Comparison of ENCODE assay signal across 23 cellular contexts in the genomic region with DNA sequence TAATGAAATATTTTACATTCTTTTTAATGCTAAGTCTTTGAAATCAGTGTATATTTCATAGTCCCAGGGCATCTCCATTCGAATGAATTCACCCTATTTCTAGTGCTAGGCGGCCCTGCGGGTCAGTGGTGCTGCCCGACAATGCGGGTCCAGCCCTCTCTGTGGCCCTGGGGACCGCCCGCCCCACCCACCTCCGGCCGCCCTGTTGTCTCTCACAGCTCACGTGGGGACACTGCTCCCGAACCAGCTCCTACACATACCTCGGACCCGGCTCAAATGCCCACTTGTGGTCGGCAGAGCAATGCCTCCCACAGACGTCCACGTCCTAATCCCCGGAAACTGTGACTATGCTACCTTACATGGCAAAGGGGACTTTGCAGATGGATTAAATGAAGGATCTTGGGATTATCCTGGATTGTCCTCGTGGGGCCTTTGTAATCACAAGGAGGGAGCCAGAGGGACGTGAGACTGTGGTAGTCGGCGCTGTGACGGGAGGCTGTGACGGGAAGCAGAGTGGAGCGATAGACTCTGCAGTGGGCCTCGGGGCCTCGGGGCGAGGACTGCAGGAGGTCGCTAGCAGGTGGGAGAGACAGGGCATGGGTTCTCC.
DNase-seq lines count a peak whose midpoint lies in the region; ATAC-seq, FAIRE-seq and TF ChIP-seq lines count a peak whose summit lies in the region.
"Had no signal": no experiment of that assay in that cellular context is flagged by ENCODE, and none has a peak within 500 bp of the region (broad histone marks: within the 10 kb centered on the region; RNA-seq: fewer than 3 reads in every experiment).

No MANE protein-coding gene starts in this region.

- ATAC-seq in IMR-90 (ENCODE audit: low read depth) (no peak), GM21423 (IDR thresholded peaks at IDR 0.05; ENCODE audit: unreplicated experiment) (no peak), left lobe of liver (no peak)
- ATAC-seq: HCT116 had no signal

- in situ Hi-C loops in IMR-90 (cut with MboI; ENCODE audit: low sequenced_read_pairs) (no loop called here), brain microvascular endothelial cell (cut with HindIII; ENCODE audit: low pct_ligation_motif_present, low sequenced_read_pairs) (no loop called here)

- H3K9me3 Mint-ChIP-seq in neural progenitor cell, result no peaks in the 10 kb centered on the region
- H3K9me3 Mint-ChIP-seq: HFFc6 had no signal

- H3F3A ChIP-seq in neural progenitor cell (ENCODE audit: low read depth), result peaks cover 13% of the 10 kb centered on the region

- H3K56ac ChIP-seq in IMR-90 (ENCODE audit: extremely low read depth, insufficient read depth, low read length), result no peak overlapping the region

- H2BK120ac ChIP-seq in IMR-90 (ENCODE audit: low read depth, low read length), result no peak overlapping the region

- peak; percentile 66 for FAIRE-seq in D721Med (lab: Jason Lieb, UNC)
- FAIRE-seq: GM12891, GM18507, H1 had no signal

- no peak overlapping the region for H2BK5ac ChIP-seq in IMR-90 (ENCODE audit: low read depth, low read length, poor library complexity, severe bottlenecking)

- no peak overlapping the region for H3K18ac ChIP-seq in IMR-90 (ENCODE audit: low read depth, low read length)

- no peak overlapping the region for H2BK20ac ChIP-seq in IMR-90 (ENCODE audit: low read depth, low read length)

- dilution Hi-C loops in IMR-90 (cut with HindIII; ENCODE audit: low sequenced_read_pairs, unreplicated experiment), result no loop called here

- POLR2A ChIA-PET in IMR-90 (lab: Charles Lee; ENCODE audit: unreplicated experiment), result no interaction called here

- H3K9me1 ChIP-seq in IMR-90 (ENCODE audit: insufficient read depth, low read length), result no peaks in the 10 kb centered on the region

- H4K20me1 ChIP-seq in IMR-90 (ENCODE audit: insufficient read depth, low read length), result no peaks in the 10 kb centered on the region
- peaks cover 10% of the 10 kb centered on the region for H4K20me1 ChIP-seq in neural progenitor cell (ENCODE audit: low read depth)

- no peaks in the 10 kb centered on the region for H3K36me3 Mint-ChIP-seq in neural progenitor cell
- H3K36me3 Mint-ChIP-seq: CD4-positive, alpha-beta memory T cell had no signal

- H3K27ac ChIP-seq in IMR-90 (ENCODE audit: insufficient read depth, low read length) (no peak overlapping the region), WERI-Rb-1 (peak overlapping the region; percentile 14), neural progenitor cell (no peak overlapping the region), brain microvascular endothelial cell (no peak overlapping the region)
- H3K27ac ChIP-seq: GM23248 had no signal

- no peak overlapping the region for H2AK5ac ChIP-seq in IMR-90 (ENCODE audit: low read depth, low read length)

- H3K4me1 Mint-ChIP-seq in neural progenitor cell, result peaks cover 48% of the 10 kb centered on the region

- H3K4ac ChIP-seq in IMR-90 (ENCODE audit: low read depth, low read length), result no peak overlapping the region

- DNase-seq in D721Med (ENCODE audit: insufficient read length, low spot score) (peak; percentile 80), IMR-90 (no peak), WERI-Rb-1 (peak; percentile 91), neural progenitor cell (ENCODE audit: low spot score) (peak; percentile 46), activated gamma-delta T cell treated with Interleukin-2 at 50 U/mL for 16 hours (no peak), brain microvascular endothelial cell (no peak), left lobe of liver (ENCODE audit: low spot score) (no peak)
- DNase-seq: 8988T; C1 segment of cervical spinal cord; Calu3; CD4-positive, alpha-beta memory T cell; COR-L47; DMS 273 treated with DMSO at 0.1 percent for 48 hours; DMS79; EL; GF-D8; GM23248; HFFc6 had no signal

- H3K36me3 ChIP-seq in IMR-90 (ENCODE audit: control insufficient read depth, insufficient read depth, low read length) (no peaks in the 10 kb centered on the region), WERI-Rb-1 (peaks cover 5% of the 10 kb centered on the region; the same call in 1 of the 2 replicates), neural progenitor cell (no peaks in the 10 kb centered on the region), brain microvascular endothelial cell (replicated peaks) (no peaks in the 10 kb centered on the region)

- peak overlapping the region; percentile 32 for H3K27ac Mint-ChIP-seq in neural progenitor cell
- H3K27ac Mint-ChIP-seq: HFFc6 had no signal

- H3K4me3 ChIP-seq in IMR-90 (ENCODE audit: insufficient read depth, low read depth, low read length) (no peak overlapping the region), WERI-Rb-1 (ENCODE audit: low read depth, low read length) (peak overlapping the region; percentile 31), neural progenitor cell (no peak overlapping the region), brain microvascular endothelial cell (ENCODE audit: low read depth, low read length) (no peak overlapping the region)
- H3K4me3 ChIP-seq: GM23248 had no signal

- TF ChIP-seq CTCF in D721Med (IDR thresholded peaks at IDR 0.05; ENCODE audit: insufficient read depth, missing control alignments), result peak; percentile 1
- no peak for TF ChIP-seq CTCF in IMR-90 (conservative IDR thresholded peaks at IDR 0.05; ENCODE audit: low read depth, low read length)
- 0 out of 2 replicates have a peak, but pooled peaks have one; percentile 17 for TF ChIP-seq CTCF in WERI-Rb-1 (IDR thresholded peaks at IDR 0.05; ENCODE audit: low read depth, low read length)
- no peak for TF ChIP-seq CTCF in neural progenitor cell (IDR thresholded peaks at IDR 0.05)
- TF ChIP-seq CTCF in brain microvascular endothelial cell (IDR thresholded peaks at IDR 0.05; ENCODE audit: low read depth, low read length, missing control alignments), result no peak

- H3K79me1 ChIP-seq in IMR-90 (ENCODE audit: low read depth in 1 of 2, low read length in 2 of 2), result no peaks in the 10 kb centered on the region

- no TSS peak for BruUV-seq in IMR-90 (replicated peaks; lab: Mats Ljungman, UMichigan)

- H3K27me3 ChIP-seq in IMR-90 (ENCODE audit: control insufficient read depth, insufficient read depth, low read length) (peaks cover 55% of the 10 kb centered on the region), WERI-Rb-1 (ENCODE audit: insufficient read depth, low read depth, severe bottlenecking) (no peaks in the 10 kb centered on the region), neural progenitor cell (no peaks in the 10 kb centered on the region), brain microvascular endothelial cell (replicated peaks) (peaks cover 9% of the 10 kb centered on the region)

- H2AK9ac ChIP-seq in IMR-90 (replicated peaks; ENCODE audit: low read depth, low read length, poor library complexity), result no peak overlapping the region

- CTCF ChIA-PET in IMR-90 (lab: Yijun Ruan, JAX), result no interaction called here

- H3K23ac ChIP-seq in IMR-90 (ENCODE audit: low read depth, low read length), result no peak overlapping the region

- no peak overlapping the region for H3K4me3 Mint-ChIP-seq in neural progenitor cell
- H3K4me3 Mint-ChIP-seq: CD4-positive, alpha-beta memory T cell; HFFc6 had no signal

- no peak overlapping the region for H2BK15ac ChIP-seq in IMR-90 (ENCODE audit: low read depth, low read length)

- no peak for TF ChIP-seq RAD21 in IMR-90 (IDR thresholded peaks at IDR 0.05; ENCODE audit: low read length)

- intact Hi-C loops in IMR-90 (cut with micrococcal nuclease), result no loop called here

- no peaks in the 10 kb centered on the region for H3K4me1 ChIP-seq in IMR-90 (ENCODE audit: control insufficient read depth, insufficient read depth, low read length)
- peaks cover 43% of the 10 kb centered on the region for H3K4me1 ChIP-seq in neural progenitor cell

- H3K27me3 Mint-ChIP-seq in neural progenitor cell (ENCODE audit: insufficient read depth, low read depth), result peaks cover 12% of the 10 kb centered on the region

- peak overlapping the region; percentile 49 for H2AFZ ChIP-seq in IMR-90 (replicated peaks; ENCODE audit: low read length, poor library complexity)
- no peak overlapping the region for H2AFZ ChIP-seq in neural progenitor cell (replicated peaks)
- H2AFZ ChIP-seq: GM23248 had no signal

- no peak overlapping the region for H4K5ac ChIP-seq in IMR-90 (ENCODE audit: low read depth, low read length)

- WGBS in IMR-90 (ENCODE audit: extremely low coverage in 2 of 2, insufficient read length in 1 of 2), 2 experiments, result no CpG with 5 or more reads among the region's 28 CpGs

- H3K4me2 ChIP-seq in IMR-90 (ENCODE audit: low read depth, low read length) (no peak overlapping the region), neural progenitor cell (peak overlapping the region; percentile 17)

- H3K9ac ChIP-seq in IMR-90 (ENCODE audit: low read depth, low read length) (no peak overlapping the region), neural progenitor cell (no peak overlapping the region)
- H3K9ac ChIP-seq: GM23248 had no signal

- H4K91ac ChIP-seq in IMR-90 (ENCODE audit: insufficient read depth, low read depth, low read length), result no peak overlapping the region

- H4K8ac ChIP-seq in IMR-90 (ENCODE audit: low read depth in 2 of 2, low read length in 2 of 2), result no peak overlapping the region

- H3K79me2 ChIP-seq in neural progenitor cell (ENCODE audit: low read depth), result no peaks in the 10 kb centered on the region

- H3K14ac ChIP-seq in IMR-90 (replicated peaks; ENCODE audit: low read depth, low read length), result no peak overlapping the region

- H3K9me3 ChIP-seq in IMR-90 (ENCODE audit: control insufficient read depth, insufficient read depth, low read length) (no peaks in the 10 kb centered on the region), WERI-Rb-1 (ENCODE audit: severe bottlenecking) (no peaks in the 10 kb centered on the region), neural progenitor cell (ENCODE audit: low read depth) (no peaks in the 10 kb centered on the region)

- TF ChIP-seq POLR2A in IMR-90 (IDR thresholded peaks at IDR 0.05; ENCODE audit: low read depth, low read length), result no peak

TF ChIP-seq in IMR-90, 13 proteins besides CTCF, POLR2A, EP300 and RAD21 (continues in another document):
- no peak for TF ChIP-seq CHD1 (IDR thresholded peaks at IDR 0.05; ENCODE audit: low read depth, low read length)
- no peak for TF ChIP-seq MXI1 (IDR thresholded peaks at IDR 0.05; ENCODE audit: borderline replicate concordance, low read depth, low read length)
- TF ChIP-seq MAFK (IDR thresholded peaks at IDR 0.05; ENCODE audit: low read depth, low read length), result no peak
- TF ChIP-seq FOS (IDR thresholded peaks at IDR 0.05; ENCODE audit: low read depth, low read length), result no peak
- no peak for TF ChIP-seq MAZ (IDR thresholded peaks at IDR 0.05; ENCODE audit: borderline replicate concordance, low read depth, low read length)
- TF ChIP-seq, protein P1, sequence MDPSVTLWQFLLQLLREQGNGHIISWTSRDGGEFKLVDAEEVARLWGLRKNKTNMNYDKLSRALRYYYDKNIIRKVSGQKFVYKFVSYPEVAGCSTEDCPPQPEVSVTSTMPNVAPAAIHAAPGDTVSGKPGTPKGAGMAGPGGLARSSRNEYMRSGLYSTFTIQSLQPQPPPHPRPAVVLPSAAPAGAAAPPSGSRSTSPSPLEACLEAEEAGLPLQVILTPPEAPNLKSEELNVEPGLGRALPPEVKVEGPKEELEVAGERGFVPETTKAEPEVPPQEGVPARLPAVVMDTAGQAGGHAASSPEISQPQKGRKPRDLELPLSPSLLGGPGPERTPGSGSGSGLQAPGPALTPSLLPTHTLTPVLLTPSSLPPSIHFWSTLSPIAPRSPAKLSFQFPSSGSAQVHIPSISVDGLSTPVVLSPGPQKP (IDR thresholded peaks at IDR 0.05; ENCODE audit: borderline replicate concordance, low read depth, low read length), result no peak
- TF ChIP-seq RFX5 (IDR thresholded peaks at IDR 0.05; ENCODE audit: low read depth, low read length), result no peak

Comparison
In these comparisons a context has a peak if more than half of its experiments do, and no peak if none do; other contexts are left out.
1. DNase-seq: peak in D721Med (single experiment), WERI-Rb-1 (single experiment) and neural progenitor cell (single experiment); none in IMR-90 (single experiment), activated gamma-delta T cell treated with Interleukin-2 at 50 U/mL for 16 hours (single experiment), brain microvascular endothelial cell (single experiment) and left lobe of liver (single experiment).
2. CTCF ChIP-seq: peak in D721Med (single experiment) and WERI-Rb-1 (single experiment); none in IMR-90 (single experiment), neural progenitor cell (single experiment) and brain microvascular endothelial cell (single experiment).